ENCODE assay signal across 1 cellular context in the genomic region with DNA sequence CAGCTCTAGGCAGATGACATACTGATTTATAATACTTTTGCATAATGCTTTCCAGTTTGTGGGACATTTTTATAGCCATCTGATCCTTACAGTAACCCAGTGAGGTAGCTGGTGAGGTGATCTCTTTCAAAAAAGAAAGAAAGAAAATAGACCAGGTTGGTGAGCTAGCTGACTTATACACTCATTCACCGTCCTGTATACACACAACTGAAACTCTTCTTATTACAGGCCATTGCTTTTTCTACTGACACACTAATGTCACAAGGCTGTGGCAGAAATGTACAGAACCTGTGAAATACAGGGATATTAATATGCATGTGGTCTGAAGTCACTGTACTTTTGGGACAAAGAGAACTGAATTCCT.
TF ChIP-seq lines count a peak whose summit lies in the region.

No MANE protein-coding gene starts in this region.

TF ChIP-seq in GM12878, 131 proteins besides CTCF, POLR2A, EP300 and RAD21 (continued from another document):
- TF ChIP-seq NFIC (IDR thresholded peaks at IDR 0.05; ENCODE audit: low read depth, low read length) = peak; percentile 49; the same call in 1 of the 2 replicates
- peak; percentile 47; the same call in 1 of the 2 replicates for TF ChIP-seq ATF7 (IDR thresholded peaks at IDR 0.05; ENCODE audit: low read depth)
